15 cellular contexts compared by ENCODE assay signal in the genomic region with DNA sequence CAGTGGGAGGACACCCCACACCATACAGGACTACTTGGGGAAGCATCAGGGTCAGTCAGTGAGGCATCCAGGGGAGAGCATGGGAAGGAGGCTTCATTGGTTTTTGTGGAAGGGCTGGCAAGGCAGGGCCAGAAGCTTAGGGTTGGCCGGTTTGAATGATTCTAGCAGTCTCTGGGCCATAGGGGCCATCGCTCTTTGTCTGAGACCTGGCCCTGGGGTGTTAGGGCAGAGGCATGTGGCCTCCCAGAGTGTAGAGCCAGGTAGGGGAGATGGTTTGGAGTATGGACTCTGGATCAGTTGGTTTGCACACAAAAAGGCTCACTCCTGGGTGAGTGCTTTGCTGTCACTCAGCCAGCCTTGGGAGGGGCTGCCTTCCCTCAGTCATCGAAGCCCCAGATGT.
DNase-seq lines count a peak whose midpoint lies in the region; ATAC-seq and TF ChIP-seq lines count a peak whose summit lies in the region.
"Had no signal": no experiment of that assay in that cellular context is flagged by ENCODE, and none has a peak within 500 bp of the region (broad histone marks: within the 10 kb centered on the region; RNA-seq: fewer than 3 reads in every experiment).

No MANE protein-coding gene starts in this region.

- H3K27ac Mint-ChIP-seq in chondrocyte (ENCODE audit: unreplicated experiment) = peak overlapping the region; percentile 3
- H3K27ac Mint-ChIP-seq in stimulated activated effector memory CD8-positive, alpha-beta T cell treated with anti-CD3 and anti-CD28 coated beads, Interleukin-12 subunit alpha, Interleukin-12 subunit beta, amount 100 ng/mL, for 72 hours = no peak overlapping the region
- H3K27ac Mint-ChIP-seq: CD8-positive, alpha-beta memory T cell had no signal

- no peak overlapping the region for H3K4me3 Mint-ChIP-seq in chondrocyte (ENCODE audit: unreplicated experiment)
- H3K4me3 Mint-ChIP-seq in stimulated activated effector memory CD8-positive, alpha-beta T cell treated with anti-CD3 and anti-CD28 coated beads, Interleukin-12 subunit alpha, Interleukin-12 subunit beta, amount 100 ng/mL, for 72 hours = no peak overlapping the region
- H3K4me3 Mint-ChIP-seq: CD8-positive, alpha-beta memory T cell had no signal

- H3K27ac ChIP-seq in left ventricle myocardium inferior (replicated peaks) (no peak overlapping the region), sigmoid colon (no peak overlapping the region)
- H3K27ac ChIP-seq: BLaER1 had no signal

- H3K27me3 ChIP-seq in left ventricle myocardium inferior (ENCODE audit: low read depth) (no peaks in the 10 kb centered on the region), sigmoid colon (no peaks in the 10 kb centered on the region)
- H3K27me3 ChIP-seq: BLaER1 had no signal

- 85 to 89% methylated on average over 3 of the region's 3 CpGs for WGBS in sigmoid colon, 2 donors

- no peaks in the 10 kb centered on the region for H3K27me3 Mint-ChIP-seq in chondrocyte (ENCODE audit: low read depth)

- intact Hi-C loops in left ventricle myocardium superior (cut with micrococcal nuclease) = no loop called here
- intact Hi-C loops in left ventricle myocardium inferior (cut with micrococcal nuclease) = no loop called here
- intact Hi-C loops in sigmoid colon (cut with DNase I) = no loop called here

- TF ChIP-seq CTCF in left ventricle myocardium inferior (IDR thresholded peaks at IDR 0.05; ENCODE audit: borderline replicate concordance) (no peak), chondrocyte (IDR thresholded peaks at IDR 0.05) (no peak), sigmoid colon (IDR thresholded peaks at IDR 0.05) (no peak)

- ATAC-seq in left ventricle myocardium superior = no peak
- no peak for ATAC-seq in HG03442 (IDR thresholded peaks at IDR 0.05; ENCODE audit: unreplicated experiment)
- ATAC-seq in stimulated activated effector memory CD8-positive, alpha-beta T cell treated with anti-CD3 and anti-CD28 coated beads, Interleukin-12 subunit alpha, Interleukin-12 subunit beta, amount 100 ng/mL, for 72 hours = no peak
- ATAC-seq: HCT116 had no signal

- no peaks in the 10 kb centered on the region for H3K9me3 ChIP-seq in left ventricle myocardium inferior (replicated peaks)
- no peaks in the 10 kb centered on the region for H3K9me3 ChIP-seq in sigmoid colon
- H3K9me3 ChIP-seq: BLaER1, Caco-2 had no signal

- DNase-seq in left ventricle myocardium superior = peak; percentile 15
- DNase-seq in left ventricle myocardium inferior = no peak
- DNase-seq in chondrocyte (ENCODE audit: low spot score) = peak; percentile 12
- DNase-seq in sigmoid colon = peak; percentile 11
- DNase-seq in HK-2 (ENCODE audit: unreplicated experiment) = no peak
- no peak for DNase-seq in stimulated activated effector memory CD8-positive, alpha-beta T cell treated with anti-CD3 and anti-CD28 coated beads, Interleukin-12 subunit alpha, Interleukin-12 subunit beta, amount 100 ng/mL, for 72 hours (ENCODE audit: low spot score in 2 of 2)
- DNase-seq: 8988T; AML-193; Caco-2; CD8-positive, alpha-beta memory T cell; DND-41; GDM1 had no signal

- TF ChIP-seq POLR2A in sigmoid colon (IDR thresholded peaks at IDR 0.05) = no peak

- H3K9me3 Mint-ChIP-seq in chondrocyte (ENCODE audit: low read depth) = no peaks in the 10 kb centered on the region
- no peaks in the 10 kb centered on the region for H3K9me3 Mint-ChIP-seq in stimulated activated effector memory CD8-positive, alpha-beta T cell treated with anti-CD3 and anti-CD28 coated beads, Interleukin-12 subunit alpha, Interleukin-12 subunit beta, amount 100 ng/mL, for 72 hours
- H3K9me3 Mint-ChIP-seq: CD8-positive, alpha-beta memory T cell had no signal

- no peaks in the 10 kb centered on the region for H3K36me3 Mint-ChIP-seq in chondrocyte (ENCODE audit: low read depth)
- no peaks in the 10 kb centered on the region for H3K36me3 Mint-ChIP-seq in stimulated activated effector memory CD8-positive, alpha-beta T cell treated with anti-CD3 and anti-CD28 coated beads, Interleukin-12 subunit alpha, Interleukin-12 subunit beta, amount 100 ng/mL, for 72 hours
- H3K36me3 Mint-ChIP-seq: CD8-positive, alpha-beta memory T cell had no signal

- no peak overlapping the region for H3K4me3 ChIP-seq in left ventricle myocardium inferior
- H3K4me3 ChIP-seq in sigmoid colon = no peak overlapping the region
- H3K4me3 ChIP-seq: BLaER1 had no signal

- H3K4me1 Mint-ChIP-seq in chondrocyte (ENCODE audit: low read depth) = peaks cover 5% of the 10 kb centered on the region
- H3K4me1 Mint-ChIP-seq in stimulated activated effector memory CD8-positive, alpha-beta T cell treated with anti-CD3 and anti-CD28 coated beads, Interleukin-12 subunit alpha, Interleukin-12 subunit beta, amount 100 ng/mL, for 72 hours = no peaks in the 10 kb centered on the region
- H3K4me1 Mint-ChIP-seq: CD8-positive, alpha-beta memory T cell had no signal

- H3K4me1 ChIP-seq in left ventricle myocardium inferior (no peaks in the 10 kb centered on the region), sigmoid colon (peaks cover 0 to 18% (median 17%) of the 10 kb centered on the region in 4 donors)
- H3K4me1 ChIP-seq: Caco-2 had no signal

- H3K36me3 ChIP-seq in left ventricle myocardium inferior (no peaks in the 10 kb centered on the region), sigmoid colon (no peaks in the 10 kb centered on the region)
- H3K36me3 ChIP-seq: BLaER1 had no signal

- no peak for TF ChIP-seq EP300 in sigmoid colon (IDR thresholded peaks at IDR 0.05)

Comparison
In these comparisons a context has a peak if more than half of its experiments do, and no peak if none do; other contexts are left out.
1. DNase-seq: peak in left ventricle myocardium superior (single experiment), chondrocyte (single experiment) and sigmoid colon (single experiment); none in left ventricle myocardium inferior (single experiment), HK-2 (single experiment) and stimulated activated effector memory CD8-positive, alpha-beta T cell treated with anti-CD3 and anti-CD28 coated beads, Interleukin-12 subunit alpha, Interleukin-12 subunit beta, amount 100 ng/mL, for 72 hours (0 of 2).